In the genomic region with DNA sequence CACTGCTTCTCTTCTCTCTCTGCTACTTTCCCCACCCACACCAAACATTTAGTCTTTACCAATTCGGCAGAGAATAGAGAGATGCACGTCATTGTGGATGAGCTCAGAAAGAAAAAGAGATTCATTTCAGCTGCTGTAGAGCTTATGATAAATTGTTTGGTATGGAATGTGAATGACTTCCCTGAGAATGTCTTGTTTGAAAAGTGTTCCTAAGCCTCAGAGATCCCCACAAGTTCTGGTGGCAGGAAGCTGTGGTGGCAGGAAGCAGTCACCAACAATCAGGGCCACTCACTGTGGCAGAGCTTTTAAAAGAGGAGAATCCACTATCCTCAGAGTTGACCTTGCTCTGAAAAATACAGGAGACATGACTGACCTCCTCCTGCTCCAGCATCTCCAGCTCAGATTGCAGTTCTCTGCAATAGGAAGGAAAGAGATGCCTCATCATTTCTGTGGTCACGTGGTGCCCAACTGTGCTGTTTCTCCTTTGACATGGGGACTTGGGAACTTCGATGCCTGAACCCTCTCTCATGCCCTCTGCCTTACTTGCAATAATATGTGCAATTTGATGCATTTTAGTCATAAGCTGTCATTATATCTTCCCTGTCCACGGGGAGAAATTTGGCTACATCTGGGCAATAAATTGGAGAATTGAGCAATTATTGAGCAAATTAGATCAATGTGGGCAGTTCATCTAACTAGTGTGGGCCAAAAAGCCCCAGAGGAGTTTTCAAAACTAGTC, we compare ENCODE assay signal across 19 cellular contexts.
A peak's percentile ranks its signal among the peaks of the same experiment; 100 is the strongest.
DNase-seq lines count a peak whose midpoint lies in the region; ATAC-seq and TF ChIP-seq lines count a peak whose summit lies in the region.
"Had no signal": no experiment of that assay in that cellular context is flagged by ENCODE, and none has a peak within 500 bp of the region (broad histone marks: within the 10 kb centered on the region; RNA-seq: fewer than 3 reads in every experiment).

No MANE protein-coding gene starts in this region.

- H3K4me3 ChIP-seq in aorta (ENCODE audit: low read length in 2 of 2), result no peak overlapping the region
- H3K4me3 ChIP-seq: adrenal gland, lung, tibial nerve had no signal

- no peaks in the 10 kb centered on the region for H3K36me3 ChIP-seq in aorta (ENCODE audit: control insufficient read depth in 1 of 2, insufficient read depth in 2 of 2, low read length in 1 of 2)
- H3K36me3 ChIP-seq: adrenal gland had no signal

- no peak for TF ChIP-seq CTCF in omental fat pad (IDR thresholded peaks at IDR 0.05)

- no peaks in the 10 kb centered on the region for H3K27me3 ChIP-seq in aorta (ENCODE audit: control insufficient read depth in 1 of 2, insufficient read depth in 2 of 2, low read length in 1 of 2)
- H3K27me3 ChIP-seq: adrenal gland, tibial nerve had no signal

- ATAC-seq in aorta (ENCODE audit: low FRiP score) (peak; percentile 8), omental fat pad (ENCODE audit: low FRiP score) (no peak)
- ATAC-seq: activated T-helper 17 cell treated with anti-CD3 and anti-CD28 coated beads, Interleukin-2, amount 50 U/mL, for 72 hours; natural killer cell; stimulated activated effector memory CD8-positive, alpha-beta T cell treated with anti-CD3 and anti-CD28 coated beads, Interleukin-12 subunit alpha, Interleukin-12 subunit beta, amount 100 ng/mL, for 72 hours; T-helper 17 cell had no signal

- WGBS in aorta, 2 donors, result 60 to 67% methylated on average over 5 of the region's 5 CpGs

- intact Hi-C loops in aorta (cut with DNase I), result no loop called here

- DNase-seq in HCEC 1CT (peak; percentile 68), iris pigment epithelial cell (ENCODE audit: low read depth) (peak; percentile 69), aorta (no peak), NCI-H187 (lab: John Stamatoyannopoulos, UW) (no peak), omental fat pad (ENCODE audit: low spot score) (no peak), DMS79 (lab: John Stamatoyannopoulos, UW) (no peak)
- DNase-seq: activated CD8-positive, alpha-beta memory T cell treated with anti-CD3 and anti-CD28 coated beads for 24 hours; adrenal gland; cerebellar nuclear complex; DMS153; natural killer cell; NCI-H146; Right ventricle myocardium superior; T-helper 17 cell had no signal

- H3K27ac ChIP-seq in angular gyrus (ENCODE audit: low read depth, low read length), result peak overlapping the region; percentile 46
- no peak overlapping the region for H3K27ac ChIP-seq in aorta (ENCODE audit: low read depth in 1 of 2, low read length in 2 of 2)
- H3K27ac ChIP-seq: adrenal gland, tibial nerve had no signal

- H3K9me3 ChIP-seq in aorta (ENCODE audit: control insufficient read depth, low read length), result no peaks in the 10 kb centered on the region
- H3K9me3 ChIP-seq: adrenal gland, tibial nerve had no signal

- H3K4me1 ChIP-seq in aorta (ENCODE audit: control insufficient read depth in 1 of 2, insufficient read depth in 2 of 2, low read length in 2 of 2), result no peaks in the 10 kb centered on the region
- H3K4me1 ChIP-seq: adrenal gland had no signal

Comparison
In these comparisons a context has a peak if more than half of its experiments do, and no peak if none do; other contexts are left out.
1. DNase-seq: peak in HCEC 1CT (single experiment) and iris pigment epithelial cell (single experiment); none in aorta (0 of 2), NCI-H187 (0 of 2), omental fat pad (single experiment) and DMS79 (single experiment).